8 cellular contexts compared by ENCODE assay signal in genomic region chr6:166950443-166950821, GRCh38. TPM values are rescaled to one million over a fixed set of nuclear protein-coding genes. Genes with fewer than 3 reads are reported as not detected.
DNase-seq lines count a peak whose midpoint lies in the region; ATAC-seq, FAIRE-seq and TF ChIP-seq lines count a peak whose summit lies in the region.

No MANE protein-coding gene starts in this region.

- no peak for TF ChIP-seq CTCF in GM13977 (IDR thresholded peaks at IDR 0.05; ENCODE audit: extremely low read depth, insufficient read depth, missing control alignments)
- TF ChIP-seq CTCF in IMR-90 (conservative IDR thresholded peaks at IDR 0.05; ENCODE audit: low read depth, low read length) = no peak
- TF ChIP-seq CTCF in heart left ventricle (IDR thresholded peaks at IDR 0.05) = no peak
- TF ChIP-seq CTCF in D721Med (IDR thresholded peaks at IDR 0.05; ENCODE audit: insufficient read depth, missing control alignments) = no peak

- in situ Hi-C loops in GM13977 (cut with MboI; ENCODE audit: low pct_unique_long_range_greater_than_20kb, low sequenced_read_pairs, unreplicated experiment) (loop anchor here (25.0 kb wide), 1 partner anchor 163 kb away; no protein-coding TSS in a partner anchor), IMR-90 (cut with MboI; ENCODE audit: low sequenced_read_pairs) (no loop called here)

- H2BK5ac ChIP-seq in IMR-90 (ENCODE audit: low read depth, low read length, poor library complexity, severe bottlenecking) = no peak overlapping the region
- H2BK5ac ChIP-seq in mesendoderm (ENCODE audit: low read length) = no peak overlapping the region

- no peaks in the 10 kb centered on the region for H3K27me3 ChIP-seq in IMR-90 (ENCODE audit: control insufficient read depth, insufficient read depth, low read length)
- no peaks in the 10 kb centered on the region for H3K27me3 ChIP-seq in heart left ventricle
- H3K27me3 ChIP-seq in mesendoderm (ENCODE audit: insufficient read depth, low read length, poor library complexity) = no peaks in the 10 kb centered on the region

- H3K79me1 ChIP-seq in IMR-90 (ENCODE audit: low read depth in 1 of 2, low read length in 2 of 2) (peaks cover 0 to 2% of the 10 kb centered on the region in 2 experiments; a peak in 1 of 4 replicates), mesendoderm (ENCODE audit: low read length) (no peaks in the 10 kb centered on the region)

- H4K5ac ChIP-seq in IMR-90 (ENCODE audit: low read depth, low read length) = no peak overlapping the region
- no peak overlapping the region for H4K5ac ChIP-seq in mesendoderm (ENCODE audit: low read length)

- 91% methylated on average over 6 of the region's 10 CpGs; no CpG with 5 or more reads in 1 of the 2 experiments for WGBS in IMR-90 (ENCODE audit: extremely low coverage in 2 of 2, insufficient read length in 1 of 2), 2 experiments
- WGBS in heart left ventricle, 4 donors = 85 to 93% (median 91%) methylated on average over 10 of the region's 10 CpGs
- no CpG with 5 or more reads among the region's 10 CpGs for WGBS in mesendoderm (ENCODE audit: extremely low coverage, insufficient coverage, low lambda C conversion rate)

- H3K27ac ChIP-seq in IMR-90 (ENCODE audit: insufficient read depth, low read length) (no peak overlapping the region), heart left ventricle (peak overlapping the region; percentile 59 to 92 (median 80)), mesendoderm (ENCODE audit: low read depth, low read length) (no peak overlapping the region)

- no peak for TF ChIP-seq RAD21 in IMR-90 (IDR thresholded peaks at IDR 0.05; ENCODE audit: low read length)

- H4K8ac ChIP-seq in IMR-90 (ENCODE audit: low read depth in 2 of 2, low read length in 2 of 2) (no peak overlapping the region), mesendoderm (ENCODE audit: low read depth, low read length) (no peak overlapping the region)

- H3K4ac ChIP-seq in IMR-90 (ENCODE audit: low read depth, low read length) = no peak overlapping the region
- H3K4ac ChIP-seq in mesendoderm (ENCODE audit: low read depth, low read length) = no peak overlapping the region

- no peak overlapping the region for H3K23ac ChIP-seq in IMR-90 (ENCODE audit: low read depth, low read length)
- no peak overlapping the region for H3K23ac ChIP-seq in mesendoderm (ENCODE audit: low read length)

- no peak overlapping the region for H2BK120ac ChIP-seq in IMR-90 (ENCODE audit: low read depth, low read length)
- H2BK120ac ChIP-seq in mesendoderm (ENCODE audit: low read depth, low read length) = no peak overlapping the region

- no peaks in the 10 kb centered on the region for H3K79me2 ChIP-seq in mesendoderm (ENCODE audit: control insufficient read depth, insufficient read depth, low read length)

- H4K91ac ChIP-seq in IMR-90 (ENCODE audit: insufficient read depth, low read depth, low read length) = no peak overlapping the region

- H2BK15ac ChIP-seq in IMR-90 (ENCODE audit: low read depth, low read length) (no peak overlapping the region), mesendoderm (replicated peaks; ENCODE audit: low read depth) (no peak overlapping the region)

- TF ChIP-seq POLR2A in IMR-90 (IDR thresholded peaks at IDR 0.05; ENCODE audit: low read depth, low read length) = no peak
- TF ChIP-seq POLR2A in heart left ventricle (IDR thresholded peaks at IDR 0.05) = no peak

- H3K36me3 ChIP-seq in IMR-90 (ENCODE audit: control insufficient read depth, insufficient read depth, low read length) (peaks cover 5% of the 10 kb centered on the region; the same call in 1 of the 2 replicates), heart left ventricle (peaks cover 0 to 31% (median 14%) of the 10 kb centered on the region in 9 donors), mesendoderm (ENCODE audit: control insufficient read depth, insufficient read depth, low read length) (no peaks in the 10 kb centered on the region)

- no peak overlapping the region for H3K14ac ChIP-seq in IMR-90 (replicated peaks; ENCODE audit: low read depth, low read length)

- CTCF ChIA-PET in IMR-90 (lab: Yijun Ruan, JAX) = no interaction called here

- DNase-seq in GM13977 (ENCODE audit: low spot score) (peak; percentile 72), IMR-90 (no peak), heart left ventricle (no peak), NOMO-1 (lab: John Stamatoyannopoulos, UW; ENCODE audit: unreplicated experiment in 2 of 2) (no peak), D721Med (ENCODE audit: insufficient read length, low spot score) (no peak), mesendoderm (no peak), AG08395 (ENCODE audit: low spot score) (no peak)

- H3K56ac ChIP-seq in IMR-90 (ENCODE audit: extremely low read depth, insufficient read depth, low read length) = no peak overlapping the region
- H3K56ac ChIP-seq in mesendoderm (ENCODE audit: low read length) = no peak overlapping the region

- BruUV-seq in IMR-90 (replicated peaks; lab: Mats Ljungman, UMichigan) = no TSS peak

- no peak overlapping the region for H3K4me3 ChIP-seq in IMR-90 (ENCODE audit: insufficient read depth, low read depth, low read length)
- peak overlapping the region in 6 of 12 donors; percentile 35 to 54 (median 49) for H3K4me3 ChIP-seq in heart left ventricle
- no peak overlapping the region for H3K4me3 ChIP-seq in mesendoderm (ENCODE audit: low read length)

- H3K9ac ChIP-seq in IMR-90 (ENCODE audit: low read depth, low read length) (no peak overlapping the region), mesendoderm (ENCODE audit: low read length) (no peak overlapping the region)

- no peaks in the 10 kb centered on the region for H4K20me1 ChIP-seq in IMR-90 (ENCODE audit: insufficient read depth, low read length)

- H2AK5ac ChIP-seq in IMR-90 (ENCODE audit: low read depth, low read length) = no peak overlapping the region
- no peak overlapping the region for H2AK5ac ChIP-seq in mesendoderm (ENCODE audit: low read length)

- no peak overlapping the region for H2BK20ac ChIP-seq in IMR-90 (ENCODE audit: low read depth, low read length)

- dilution Hi-C loops in IMR-90 (cut with HindIII; ENCODE audit: low sequenced_read_pairs, unreplicated experiment) = no loop called here

- no peak overlapping the region for H3K4me2 ChIP-seq in IMR-90 (ENCODE audit: low read depth, low read length)
- H3K4me2 ChIP-seq in mesendoderm (ENCODE audit: low read length) = no peak overlapping the region

- ATAC-seq in GM21526 (IDR thresholded peaks at IDR 0.05; ENCODE audit: low FRiP score, unreplicated experiment) = peak; percentile 47
- no peak for ATAC-seq in IMR-90 (ENCODE audit: low read depth)
- peak in 3 of 4 donors; percentile 32 to 53 (median 33) for ATAC-seq in heart left ventricle

- H3K9me1 ChIP-seq in IMR-90 (ENCODE audit: insufficient read depth, low read length) = no peaks in the 10 kb centered on the region; the same call in 1 of the 2 replicates

- H3K18ac ChIP-seq in IMR-90 (ENCODE audit: low read depth, low read length) (no peak overlapping the region), mesendoderm (ENCODE audit: low read length) (no peak overlapping the region)

- intact Hi-C loops in IMR-90 (cut with micrococcal nuclease) = no loop called here
- intact Hi-C loops in heart left ventricle (cut with DNase I) = loop anchor here (2.0 to 10.0 kb wide), 6 partner anchors 22 to 168 kb away; no protein-coding TSS in a partner anchor

- FAIRE-seq in D721Med (lab: Jason Lieb, UNC) = no peak

- H3K4me1 ChIP-seq in IMR-90 (ENCODE audit: control insufficient read depth, insufficient read depth, low read length) (peaks cover 2% of the 10 kb centered on the region; the same call in 1 of the 2 replicates), heart left ventricle (peaks cover 0 to 44% (median 3%) of the 10 kb centered on the region in 12 donors), mesendoderm (ENCODE audit: control insufficient read depth, low read depth, low read length) (no peaks in the 10 kb centered on the region)

- POLR2A ChIA-PET in IMR-90 (lab: Charles Lee; ENCODE audit: unreplicated experiment) = no interaction called here

- H3K9me3 ChIP-seq in IMR-90 (ENCODE audit: control insufficient read depth, insufficient read depth, low read length) (no peaks in the 10 kb centered on the region), heart left ventricle (no peaks in the 10 kb centered on the region)

- H2AK9ac ChIP-seq in IMR-90 (replicated peaks; ENCODE audit: low read depth, low read length, poor library complexity) = no peak overlapping the region

- peak overlapping the region; percentile 51 for H2AFZ ChIP-seq in IMR-90 (replicated peaks; ENCODE audit: low read length, poor library complexity)

TF ChIP-seq in IMR-90, 13 proteins besides CTCF, POLR2A, EP300 and RAD21 (continues in another document):
- TF ChIP-seq FOS (IDR thresholded peaks at IDR 0.05; ENCODE audit: low read depth, low read length) = no peak
- TF ChIP-seq MAZ (IDR thresholded peaks at IDR 0.05; ENCODE audit: borderline replicate concordance, low read depth, low read length) = no peak
- TF ChIP-seq, protein P1, sequence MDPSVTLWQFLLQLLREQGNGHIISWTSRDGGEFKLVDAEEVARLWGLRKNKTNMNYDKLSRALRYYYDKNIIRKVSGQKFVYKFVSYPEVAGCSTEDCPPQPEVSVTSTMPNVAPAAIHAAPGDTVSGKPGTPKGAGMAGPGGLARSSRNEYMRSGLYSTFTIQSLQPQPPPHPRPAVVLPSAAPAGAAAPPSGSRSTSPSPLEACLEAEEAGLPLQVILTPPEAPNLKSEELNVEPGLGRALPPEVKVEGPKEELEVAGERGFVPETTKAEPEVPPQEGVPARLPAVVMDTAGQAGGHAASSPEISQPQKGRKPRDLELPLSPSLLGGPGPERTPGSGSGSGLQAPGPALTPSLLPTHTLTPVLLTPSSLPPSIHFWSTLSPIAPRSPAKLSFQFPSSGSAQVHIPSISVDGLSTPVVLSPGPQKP (IDR thresholded peaks at IDR 0.05; ENCODE audit: borderline replicate concordance, low read depth, low read length) = no peak
- TF ChIP-seq MXI1 (IDR thresholded peaks at IDR 0.05; ENCODE audit: borderline replicate concordance, low read depth, low read length) = no peak
- no peak for TF ChIP-seq RCOR1 (IDR thresholded peaks at IDR 0.05; ENCODE audit: insufficient replicate concordance, low read length)

RNA-seq across cellular contexts. Expression of gene RNASET2, which starts 5.9 kb away (rescaled TPM):
- total RNA-seq in IMR-90 (2012; rRNA removed) (13.6 and 14.2 TPM in 2 replicates), heart left ventricle (10 to 100 TPM in 7 of 9 donors, 1 to 10 TPM in 2; 7.9 to 76.0 (median 13.5) TPM)
- polyA plus RNA-seq in IMR-90 (2012; rRNA removed) (23.6 and 24.9 TPM in 2 replicates), heart left ventricle (10 to 100 TPM in 1 of 2 donors, 1 to 10 TPM in 1; 5.7 to 18.3 TPM)
- 40.7 and 68.7 TPM in 2 replicates for polyA plus RNA-seq in IMR-90 (2012; cell fraction: cytosol; rRNA removed)
- 19.1 and 27.8 TPM in 2 replicates for polyA plus RNA-seq in IMR-90 (2012; cell fraction: nucleus; rRNA removed; ENCODE audit: low replicate concordance)
- polyA plus RNA-seq in mesendoderm (2013, experiment 1 of 2) = 6.2 TPM
- polyA plus RNA-seq in mesendoderm (2013, experiment 2 of 2) = 6.6 TPM

RNA-seq across cellular contexts. Expression of gene CEP43, which starts 48.8 kb away (rescaled TPM):
- total RNA-seq in IMR-90 (2012; rRNA removed) (8.6 and 19.4 TPM in 2 replicates), heart left ventricle (10 to 100 TPM in 6 of 9 donors, 1 to 10 TPM in 3; 6.6 to 15.5 (median 10.7) TPM)
- polyA plus RNA-seq in IMR-90 (2012; rRNA removed) (8.5 and 10.7 TPM in 2 replicates), heart left ventricle (10 to 100 TPM in 1 of 2 donors, 1 to 10 TPM in 1; 4.7 to 16.9 TPM)
- polyA plus RNA-seq in IMR-90 (2012; cell fraction: cytosol; rRNA removed) = 1.1 and 2.3 TPM in 2 replicates
- 3.3 and 16.3 TPM in 2 replicates for polyA plus RNA-seq in IMR-90 (2012; cell fraction: nucleus; rRNA removed; ENCODE audit: low replicate concordance)
- polyA plus RNA-seq in mesendoderm (2013, experiment 1 of 2) = 24.0 TPM
- 24.6 TPM for polyA plus RNA-seq in mesendoderm (2013, experiment 2 of 2)

Comparison
In these comparisons a context has a peak if more than half of its experiments do, and no peak if none do; other contexts are left out.
1. H3K27ac ChIP-seq: peak in heart left ventricle (12 of 12); none in IMR-90 (single experiment) and mesendoderm (single experiment).